Comparison of ENCODE assay signal across 31 cellular contexts in the genomic region with DNA sequence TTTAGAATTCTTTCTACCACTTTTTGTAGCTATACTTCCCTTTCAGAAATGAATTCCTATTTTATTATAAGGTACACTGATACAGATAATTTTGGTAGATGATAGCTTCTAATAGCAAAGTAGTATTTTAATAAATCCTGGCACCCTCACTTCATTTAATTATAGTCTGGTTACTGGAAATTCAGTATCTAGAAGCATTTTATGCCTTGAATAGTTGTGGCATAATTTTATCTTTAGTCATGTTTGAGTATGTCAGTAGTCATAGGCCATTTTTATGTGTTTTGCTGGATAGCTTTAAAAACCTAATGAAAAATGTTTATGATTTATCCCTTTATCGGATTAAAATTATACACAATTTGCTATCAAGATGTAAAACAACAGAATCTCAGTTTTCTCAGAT.
DNase-seq lines count a peak whose midpoint lies in the region; ATAC-seq and TF ChIP-seq lines count a peak whose summit lies in the region.
"Had no signal": no experiment of that assay in that cellular context is flagged by ENCODE, and none has a peak within 500 bp of the region (broad histone marks: within the 10 kb centered on the region; RNA-seq: fewer than 3 reads in every experiment).

No MANE protein-coding gene starts in this region.

- no peak for TF ChIP-seq CTCF in SK-N-SH (IDR thresholded peaks at IDR 0.05)
- TF ChIP-seq CTCF in MCF 10A (IDR thresholded peaks at IDR 0.05; ENCODE audit: unreplicated experiment), result no peak

- peaks cover 32% of the 10 kb centered on the region for H3K27me3 Mint-ChIP-seq in MCF 10A (ENCODE audit: insufficient read depth, unreplicated experiment)
- H3K27me3 Mint-ChIP-seq: activated CD4-positive, alpha-beta memory T cell treated with anti-CD3 and anti-CD28 coated beads for 36 hours; dendritic cell treated with granulocyte-macrophage colony-stimulating factor and Interleukin-4, amounts not matched to agents 40 ng/mL and 50 ng/mL, for 4 days had no signal

- TF ChIP-seq EP300 in SK-N-SH (IDR thresholded peaks at IDR 0.05; ENCODE audit: borderline replicate concordance in 1 of 2, low read depth in 1 of 2, low read length in 1 of 2), result no peak

- no peaks in the 10 kb centered on the region for H3F3A ChIP-seq in SK-N-SH (replicated peaks; ENCODE audit: insufficient read depth)

- no peak overlapping the region for H3K27ac Mint-ChIP-seq in MCF 10A (ENCODE audit: low read depth, unreplicated experiment)
- H3K27ac Mint-ChIP-seq: activated CD4-positive, alpha-beta memory T cell treated with anti-CD3 and anti-CD28 coated beads for 36 hours; dendritic cell treated with granulocyte-macrophage colony-stimulating factor and Interleukin-4, amounts not matched to agents 40 ng/mL and 50 ng/mL, for 4 days; stimulated activated effector memory CD8-positive, alpha-beta T cell treated with anti-CD3 and anti-CD28 coated beads, Interleukin-12 subunit alpha, Interleukin-12 subunit beta, amount 100 ng/mL, for 72 hours; T-helper 1 cell treated with Interleukin-12 subunit alpha and Interleukin-12 subunit beta and Interleukin-4 antibody, amounts not matched to agents 30 μg/mL and 1 μg/mL, for 36 hours had no signal

- H3K4me1 Mint-ChIP-seq in MCF 10A (ENCODE audit: insufficient read depth, unreplicated experiment), result no peaks in the 10 kb centered on the region
- H3K4me1 Mint-ChIP-seq: neural crest cell; stimulated activated effector memory CD8-positive, alpha-beta T cell treated with anti-CD3 and anti-CD28 coated beads, Interleukin-12 subunit alpha, Interleukin-12 subunit beta, amount 100 ng/mL, for 72 hours had no signal

- no peak overlapping the region for H3K4me3 Mint-ChIP-seq in MCF 10A (ENCODE audit: unreplicated experiment)
- H3K4me3 Mint-ChIP-seq: activated CD4-positive, alpha-beta memory T cell treated with anti-CD3 and anti-CD28 coated beads for 36 hours; dendritic cell treated with granulocyte-macrophage colony-stimulating factor and Interleukin-4, amounts not matched to agents 40 ng/mL and 50 ng/mL, for 4 days; neural crest cell; stimulated activated effector memory CD8-positive, alpha-beta T cell treated with anti-CD3 and anti-CD28 coated beads, Interleukin-12 subunit alpha, Interleukin-12 subunit beta, amount 100 ng/mL, for 72 hours; T-helper 1 cell treated with Interleukin-12 subunit alpha and Interleukin-12 subunit beta and Interleukin-4 antibody, amounts not matched to agents 30 μg/mL and 1 μg/mL, for 36 hours had no signal

- no peaks in the 10 kb centered on the region for H4K20me1 ChIP-seq in SK-N-SH (ENCODE audit: insufficient read depth)

- H3K9me2 ChIP-seq in SK-N-SH, result no peaks in the 10 kb centered on the region

- no peaks in the 10 kb centered on the region for H3K79me2 ChIP-seq in SK-N-SH (ENCODE audit: insufficient read depth)

- H3K9me3 Mint-ChIP-seq in MCF 10A (ENCODE audit: unreplicated experiment), result no peaks in the 10 kb centered on the region
- H3K9me3 Mint-ChIP-seq: activated CD4-positive, alpha-beta memory T cell treated with anti-CD3 and anti-CD28 coated beads for 36 hours; dendritic cell treated with granulocyte-macrophage colony-stimulating factor and Interleukin-4, amounts not matched to agents 40 ng/mL and 50 ng/mL, for 4 days; neural crest cell; stimulated activated effector memory CD8-positive, alpha-beta T cell treated with anti-CD3 and anti-CD28 coated beads, Interleukin-12 subunit alpha, Interleukin-12 subunit beta, amount 100 ng/mL, for 72 hours; T-helper 1 cell treated with Interleukin-12 subunit alpha and Interleukin-12 subunit beta and Interleukin-4 antibody, amounts not matched to agents 30 μg/mL and 1 μg/mL, for 36 hours had no signal

- DNase-seq in EL, result peak; percentile 22
- no peak for DNase-seq in SK-N-SH
- peak; percentile 19 for DNase-seq in fibroblast of peridontal ligament (ENCODE audit: extremely low read depth)
- no peak for DNase-seq in cerebellar cortex (ENCODE audit: low spot score)
- no peak for DNase-seq in MCF 10A (ENCODE audit: unreplicated experiment)
- DNase-seq: activated CD4-positive, alpha-beta memory T cell treated with anti-CD3 and anti-CD28 coated beads for 36 hours; activated CD8-positive, alpha-beta memory T cell treated with anti-CD3 and anti-CD28 coated beads, Interleukin-2, amount 50 U/mL, for 4 hours; activated naive CD4-positive, alpha-beta T cell treated with anti-CD3 and anti-CD28 coated beads, Interleukin-2, amount 50 U/mL, for 16 hours; anterior cingulate cortex; esophagus squamous epithelium; H7; head of caudate nucleus; left cardiac atrium; mammary epithelial cell; NCI-H1417; NCI-H345; NCI-H748 treated with DMSO at 0.1 percent for 48 hours; right cardiac atrium; RPMI8226; stimulated activated CD4-positive, alpha-beta T cell treated with anti-CD3 and anti-CD28 coated beads, Interleukin-4, amount 100 ng/mL, for 24 hours; upper lobe of left lung had no signal

- H3K9me3 ChIP-seq in SK-N-SH, result no peaks in the 10 kb centered on the region
- no peaks in the 10 kb centered on the region for H3K9me3 ChIP-seq in skeletal muscle satellite cell (replicated peaks; ENCODE audit: low read length)
- H3K9me3 ChIP-seq: esophagus squamous epithelium, SJSA1, upper lobe of left lung had no signal

- H3K36me3 ChIP-seq in SK-N-SH (replicated peaks in 1 of 2; ENCODE audit: control insufficient read depth in 1 of 2, insufficient read depth in 2 of 2, low read length in 1 of 2), result no peaks in the 10 kb centered on the region
- H3K36me3 ChIP-seq in skeletal muscle satellite cell (ENCODE audit: insufficient read depth, low read length), result no peaks in the 10 kb centered on the region
- H3K36me3 ChIP-seq: esophagus squamous epithelium, SJSA1, upper lobe of left lung had no signal

- CTCF ChIA-PET in SK-N-SH (lab: Yijun Ruan, JAX), result no interaction called here
- CTCF ChIA-PET in MCF 10A (lab: Yijun Ruan, JAX), result no interaction called here

- H3K4me2 ChIP-seq in SK-N-SH, result no peak overlapping the region
- H3K4me2 ChIP-seq in skeletal muscle satellite cell (ENCODE audit: low read length), result peak overlapping the region; percentile 22

- H3K9ac ChIP-seq in SK-N-SH (no peak overlapping the region), skeletal muscle satellite cell (ENCODE audit: low read depth, low read length) (no peak overlapping the region)

- no peak for ATAC-seq in HG03159 (IDR thresholded peaks at IDR 0.05; ENCODE audit: unreplicated experiment)
- ATAC-seq in GM19452 (IDR thresholded peaks at IDR 0.05; ENCODE audit: unreplicated experiment), result no peak
- ATAC-seq: activated CD4-positive, CD25-positive, alpha-beta regulatory T cell treated with anti-CD3 and anti-CD28 coated beads, Interleukin-2, amount 50 U/mL, for 24 hours; K562; left cardiac atrium; right cardiac atrium; stimulated activated effector memory CD8-positive, alpha-beta T cell treated with anti-CD3 and anti-CD28 coated beads, Interleukin-12 subunit alpha, Interleukin-12 subunit beta, amount 100 ng/mL, for 72 hours had no signal

- H3K36me3 Mint-ChIP-seq in MCF 10A (ENCODE audit: insufficient read depth, unreplicated experiment), result peaks cover 4% of the 10 kb centered on the region
- H3K36me3 Mint-ChIP-seq: activated CD4-positive, alpha-beta memory T cell treated with anti-CD3 and anti-CD28 coated beads for 36 hours; stimulated activated effector memory CD8-positive, alpha-beta T cell treated with anti-CD3 and anti-CD28 coated beads, Interleukin-12 subunit alpha, Interleukin-12 subunit beta, amount 100 ng/mL, for 72 hours had no signal

- WGBS in SK-N-SH (ENCODE audit: low lambda C conversion rate), result 29% methylated on average over 1 of the region's 1 CpG

- H3K4me3 ChIP-seq in SK-N-SH (ENCODE audit: low read depth in 2 of 2, low read length in 1 of 2), result no peak overlapping the region
- no peak overlapping the region for H3K4me3 ChIP-seq in skeletal muscle satellite cell (ENCODE audit: low read length)
- H3K4me3 ChIP-seq: esophagus squamous epithelium, K562, SJSA1, upper lobe of left lung had no signal

- no peak for TF ChIP-seq RAD21 in SK-N-SH (IDR thresholded peaks at IDR 0.05; ENCODE audit: low read length)

- intact Hi-C loops in MCF 10A (cut with micrococcal nuclease), result no loop called here

- POLR2A ChIA-PET in SK-N-SH (lab: Yijun Ruan, JAX) (no interaction called here), MCF 10A (lab: Yijun Ruan, JAX) (interaction anchor here (0.7 kb wide), 1 partner anchor 763 kb away, joined by 3 read pairs; no protein-coding TSS in a partner anchor)

- H2AFZ ChIP-seq in SK-N-SH (ENCODE audit: low read depth), result no peak overlapping the region

- no peak overlapping the region for H3K27ac ChIP-seq in SK-N-SH (ENCODE audit: low read depth in 2 of 2, low read length in 1 of 2)
- H3K27ac ChIP-seq: esophagus squamous epithelium, SJSA1, upper lobe of left lung had no signal

- BruUV-seq in MCF 10A (replicated peaks; lab: Mats Ljungman, UMichigan), result no TSS peak

- H3K4me1 ChIP-seq in SK-N-SH (ENCODE audit: control insufficient read depth in 1 of 2, insufficient read depth in 2 of 2, low read depth in 1 of 2, low read length in 1 of 2) (no peaks in the 10 kb centered on the region), skeletal muscle satellite cell (ENCODE audit: control insufficient read depth, insufficient read depth, low read length) (peaks cover 5% of the 10 kb centered on the region)
- H3K4me1 ChIP-seq: esophagus squamous epithelium, SJSA1, upper lobe of left lung had no signal

- no peaks in the 10 kb centered on the region; the same call in 1 of the 2 replicates for H3K27me3 ChIP-seq in SK-N-SH (ENCODE audit: insufficient read depth)
- no peaks in the 10 kb centered on the region for H3K27me3 ChIP-seq in skeletal muscle satellite cell (ENCODE audit: control insufficient read depth, insufficient read depth, low read length)
- H3K27me3 ChIP-seq: esophagus squamous epithelium, SJSA1, upper lobe of left lung had no signal

TF ChIP-seq in SK-N-SH, 30 proteins besides CTCF, POLR2A, EP300 and RAD21:
- TF ChIP-seq RCOR1 (IDR thresholded peaks at IDR 0.05; ENCODE audit: low read length), result no peak
- TF ChIP-seq JUND (IDR thresholded peaks at IDR 0.05), result peak; percentile 18; the same call in 1 of the 2 replicates

Comparison
In these comparisons a context has a peak if more than half of its experiments do, and no peak if none do; other contexts are left out.
1. DNase-seq: peak in EL (single experiment) and fibroblast of peridontal ligament (single experiment); none in SK-N-SH (single experiment), cerebellar cortex (single experiment) and MCF 10A (single experiment).